ENCODE assay signal across 8 cellular contexts in genomic region chr12:2641209-2641608, GRCh38.
DNase-seq lines count a peak whose midpoint lies in the region; ATAC-seq, FAIRE-seq and TF ChIP-seq lines count a peak whose summit lies in the region.

No MANE protein-coding gene starts in this region.

- intact Hi-C loops in activated CD4-positive, alpha-beta memory T cell treated with anti-CD3 and anti-CD28 coated beads for 36 hours (cut with micrococcal nuclease): no loop called here

- H2AFZ ChIP-seq in astrocyte (ENCODE audit: low read depth, low read length): peak overlapping the region; percentile 85

- H3K4me3 Mint-ChIP-seq in astrocyte (ENCODE audit: unreplicated experiment): no peak overlapping the region
- H3K4me3 Mint-ChIP-seq in activated CD4-positive, alpha-beta memory T cell treated with anti-CD3 and anti-CD28 coated beads for 36 hours: no peak overlapping the region

- DNase-seq in AG04450 (ENCODE audit: low read depth, low spot score) (no peak), HT-29 (ENCODE audit: low spot score) (peak; percentile 21), astrocyte (ENCODE audit: low read depth) (peak; percentile 2)
- no peak for DNase-seq in activated CD4-positive, alpha-beta memory T cell treated with anti-CD3 and anti-CD28 coated beads for 36 hours

- peaks cover 16% of the 10 kb centered on the region for H3K4me1 ChIP-seq in astrocyte (ENCODE audit: insufficient read depth, low read length)

- no peaks in the 10 kb centered on the region for H3K36me3 ChIP-seq in astrocyte (ENCODE audit: insufficient read depth, low read length)

- no peaks in the 10 kb centered on the region for H4K20me1 ChIP-seq in astrocyte (ENCODE audit: insufficient read depth, low read length)

- H3K27me3 ChIP-seq in AG04450 (ENCODE audit: control insufficient read depth, insufficient read depth, low read length) (no peaks in the 10 kb centered on the region), astrocyte (ENCODE audit: insufficient read depth, low read length) (no peaks in the 10 kb centered on the region), layer of hippocampus (ENCODE audit: control insufficient read depth, insufficient read depth, low read length) (no peaks in the 10 kb centered on the region)

- H3K27ac ChIP-seq in AG04450 (ENCODE audit: low read depth, low read length) (peak overlapping the region; percentile 87), astrocyte (ENCODE audit: low read depth, low read length) (peak overlapping the region; percentile 78), layer of hippocampus (ENCODE audit: low read depth, low read length) (peak overlapping the region; percentile 60)

- peak overlapping the region; percentile 69 for H3K4me2 ChIP-seq in astrocyte (ENCODE audit: low read length)

- H3K36me3 Mint-ChIP-seq in astrocyte (ENCODE audit: low read depth, unreplicated experiment): no peaks in the 10 kb centered on the region
- H3K36me3 Mint-ChIP-seq in activated CD4-positive, alpha-beta memory T cell treated with anti-CD3 and anti-CD28 coated beads for 36 hours: no peaks in the 10 kb centered on the region

- CTCF ChIA-PET in AG04450 (lab: Charles Lee): no interaction called here
- CTCF ChIA-PET in activated CD4-positive, alpha-beta memory T cell treated with anti-CD3 and anti-CD28 coated beads for 36 hours (lab: Charles Lee): no interaction called here

- H3K9me3 ChIP-seq in AG04450 (ENCODE audit: control insufficient read depth, insufficient read depth, low read length) (no peaks in the 10 kb centered on the region; the same call in 1 of the 2 replicates), astrocyte (ENCODE audit: insufficient read depth, low read depth, low read length) (no peaks in the 10 kb centered on the region)

- H3K27ac Mint-ChIP-seq in astrocyte (ENCODE audit: unreplicated experiment): peak overlapping the region; percentile 96
- no peak overlapping the region for H3K27ac Mint-ChIP-seq in activated CD4-positive, alpha-beta memory T cell treated with anti-CD3 and anti-CD28 coated beads for 36 hours

- POLR2A ChIA-PET in AG04450 (lab: Yijun Ruan, JAX): interaction anchor here (1.0 to 1.6 kb wide), 4 partner anchors 8 to 25 kb away, joined by 3 to 4 read pairs (median 4); no protein-coding TSS in a partner anchor
- POLR2A ChIA-PET in activated CD4-positive, alpha-beta memory T cell treated with anti-CD3 and anti-CD28 coated beads for 36 hours (lab: Charles Lee): interaction anchor here (0.9 kb wide), 1 partner anchor 50 kb away, joined by 4 read pairs; no protein-coding TSS in a partner anchor

- no peak for FAIRE-seq in astrocyte (lab: Jason Lieb, UNC)

- peak; percentile 51 for TF ChIP-seq CTCF in AG04450 (IDR thresholded peaks at IDR 0.05; ENCODE audit: low read depth, low read length)
- TF ChIP-seq CTCF in astrocyte (IDR thresholded peaks at IDR 0.05; ENCODE audit: insufficient read depth, low read depth, low read length): peak; percentile 27

- H3K9me3 Mint-ChIP-seq in astrocyte (ENCODE audit: unreplicated experiment): no peaks in the 10 kb centered on the region
- H3K9me3 Mint-ChIP-seq in activated CD4-positive, alpha-beta memory T cell treated with anti-CD3 and anti-CD28 coated beads for 36 hours: no peaks in the 10 kb centered on the region

- peaks cover 24% of the 10 kb centered on the region for H3K27me3 Mint-ChIP-seq in astrocyte (ENCODE audit: low read depth, unreplicated experiment)
- peaks cover 30% of the 10 kb centered on the region for H3K27me3 Mint-ChIP-seq in activated CD4-positive, alpha-beta memory T cell treated with anti-CD3 and anti-CD28 coated beads for 36 hours

- no peaks in the 10 kb centered on the region for H3K79me2 ChIP-seq in astrocyte (ENCODE audit: insufficient read depth, low read length)

- no peak for ATAC-seq in HG03039 (IDR thresholded peaks at IDR 0.05; ENCODE audit: unreplicated experiment)
- ATAC-seq in GM18858 (IDR thresholded peaks at IDR 0.05; ENCODE audit: unreplicated experiment): no peak
- no peak for ATAC-seq in HG03097 (IDR thresholded peaks at IDR 0.05; ENCODE audit: low FRiP score, unreplicated experiment)

- H3K4me1 Mint-ChIP-seq in astrocyte (ENCODE audit: low read depth, unreplicated experiment): peaks cover 25% of the 10 kb centered on the region
- H3K4me1 Mint-ChIP-seq in activated CD4-positive, alpha-beta memory T cell treated with anti-CD3 and anti-CD28 coated beads for 36 hours (ENCODE audit: low read depth): peaks cover 17% of the 10 kb centered on the region

- H3K4me3 ChIP-seq in AG04450 (ENCODE audit: low read depth, low read length) (no peak overlapping the region), astrocyte (ENCODE audit: insufficient read depth, low read depth, low read length) (no peak overlapping the region)

- H3K9ac ChIP-seq in astrocyte (ENCODE audit: low read length): peak overlapping the region; percentile 66

Comparison
In these comparisons a context has a peak if more than half of its experiments do, and no peak if none do; other contexts are left out.
1. DNase-seq: peak in HT-29 (single experiment) and astrocyte (single experiment); none in AG04450 (single experiment) and activated CD4-positive, alpha-beta memory T cell treated with anti-CD3 and anti-CD28 coated beads for 36 hours (single experiment).
2. Peak in every context shown above with its lines, with median percentiles within 50 percentile points of each other: H3K27ac ChIP-seq.